Comparison of ENCODE assay signal across 9 cellular contexts in the genomic region with DNA sequence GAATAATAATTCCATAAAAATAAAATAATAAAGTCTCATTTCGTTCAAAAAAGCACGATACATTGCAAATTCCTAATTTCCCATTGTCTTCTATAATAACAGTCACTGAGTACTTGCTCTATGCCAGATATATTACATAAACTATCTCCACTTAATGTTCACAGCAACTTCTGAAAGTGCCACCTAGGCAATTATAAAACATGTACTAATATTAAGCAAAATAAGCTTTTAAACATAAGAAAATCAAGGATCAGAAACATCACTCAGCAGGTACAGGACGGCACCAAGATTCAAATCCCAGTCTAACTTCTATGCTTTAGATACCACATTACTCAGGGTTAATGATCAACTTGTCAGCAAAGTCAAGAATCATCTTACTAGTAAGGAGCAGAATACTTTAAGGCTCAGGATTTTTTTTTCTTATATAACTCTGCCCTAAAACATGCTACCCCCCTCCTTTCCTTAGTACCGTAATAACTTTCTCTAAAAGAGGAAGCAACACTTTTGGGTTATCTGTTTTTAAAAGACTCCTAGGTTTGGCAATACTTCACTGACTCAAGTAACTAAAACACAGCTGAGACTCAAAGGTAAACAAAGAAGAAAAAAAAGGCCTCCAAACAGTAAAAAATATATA. TPM values are rescaled to one million over a fixed set of nuclear protein-coding genes. Genes with fewer than 3 reads are reported as not detected.
DNase-seq lines count a peak whose midpoint lies in the region; ATAC-seq and TF ChIP-seq lines count a peak whose summit lies in the region.
"Had no signal": no experiment of that assay in that cellular context is flagged by ENCODE, and none has a peak within 500 bp of the region (broad histone marks: within the 10 kb centered on the region; RNA-seq: fewer than 3 reads in every experiment).

No MANE protein-coding gene starts in this region.

- H3K4me1 ChIP-seq in Caco-2 (peaks cover 42% of the 10 kb centered on the region), suprapubic skin (no peaks in the 10 kb centered on the region), MM.1S (ENCODE audit: low read length) (peaks cover 7% of the 10 kb centered on the region; the same call in 1 of the 2 replicates)
- no peaks in the 10 kb centered on the region for H3K4me1 ChIP-seq in CD8-positive, alpha-beta memory T cell (ENCODE audit: insufficient read depth, low read length)

- peak overlapping the region; percentile 56 for H3K4me3 Mint-ChIP-seq in Caco-2 (ENCODE audit: unreplicated experiment)
- H3K4me3 Mint-ChIP-seq in CD8-positive, alpha-beta memory T cell, result no peak overlapping the region
- H3K4me3 Mint-ChIP-seq in T-helper 2 cell treated with Interferon-gamma antibody and Interleukin-4, amounts not matched to agents 5 μg/mL and 100 μg/mL, for 36 hours, result no peak overlapping the region

- intact Hi-C loops in Caco-2 (cut with micrococcal nuclease; ENCODE audit: unreplicated experiment), result loop anchor here (2.0 kb wide), 1 partner anchor 51 kb away; the partner anchor contains the start of gene USP6NL

- no peaks in the 10 kb centered on the region for H3F3A ChIP-seq in MM.1S (ENCODE audit: insufficient read depth, low read length)

- H3K4me2 ChIP-seq in MM.1S (ENCODE audit: low read depth, low read length), result no peak overlapping the region

- H3K4me3 ChIP-seq in Caco-2 (ENCODE audit: low read depth, low read length) (no peak overlapping the region), choroid plexus epithelial cell (ENCODE audit: low read depth, low read length) (no peak overlapping the region), suprapubic skin (no peak overlapping the region), MM.1S (ENCODE audit: low read length) (no peak overlapping the region)
- no peak overlapping the region for H3K4me3 ChIP-seq in CD8-positive, alpha-beta memory T cell (ENCODE audit: low read length)

- H3K79me2 ChIP-seq in MM.1S (ENCODE audit: low read length), result no peaks in the 10 kb centered on the region

- no peaks in the 10 kb centered on the region for H3K9me2 ChIP-seq in MM.1S (replicated peaks; ENCODE audit: insufficient read depth, low read length)

- H3K27me3 ChIP-seq in Caco-2 (replicated peaks; ENCODE audit: control insufficient read depth, insufficient read depth, low read length), result no peaks in the 10 kb centered on the region
- no peaks in the 10 kb centered on the region for H3K27me3 ChIP-seq in CD8-positive, alpha-beta memory T cell (ENCODE audit: insufficient read depth, low read length, poor library complexity, severe bottlenecking)
- no peaks in the 10 kb centered on the region for H3K27me3 ChIP-seq in suprapubic skin
- H3K27me3 ChIP-seq in MM.1S (replicated peaks; ENCODE audit: insufficient read depth, low read length), result no peaks in the 10 kb centered on the region

- no peaks in the 10 kb centered on the region for H3K27me3 Mint-ChIP-seq in Caco-2 (ENCODE audit: insufficient read depth, unreplicated experiment)
- peaks cover 0 to 14% of the 10 kb centered on the region in 2 donors for H3K27me3 Mint-ChIP-seq in CD8-positive, alpha-beta memory T cell
- peaks cover 19% of the 10 kb centered on the region for H3K27me3 Mint-ChIP-seq in T-helper 2 cell treated with Interferon-gamma antibody and Interleukin-4, amounts not matched to agents 5 μg/mL and 100 μg/mL, for 36 hours (ENCODE audit: low read depth)

- peaks cover 54% of the 10 kb centered on the region for H3K4me1 Mint-ChIP-seq in Caco-2 (ENCODE audit: low read depth, unreplicated experiment)
- H3K4me1 Mint-ChIP-seq in CD8-positive, alpha-beta memory T cell, result no peaks in the 10 kb centered on the region
- peaks cover 3% of the 10 kb centered on the region for H3K4me1 Mint-ChIP-seq in T-helper 2 cell treated with Interferon-gamma antibody and Interleukin-4, amounts not matched to agents 5 μg/mL and 100 μg/mL, for 36 hours (ENCODE audit: low read depth)

- ATAC-seq in GM21367 (IDR thresholded peaks at IDR 0.05; ENCODE audit: unreplicated experiment), result peak; percentile 79
- ATAC-seq in HG03432 (IDR thresholded peaks at IDR 0.05; ENCODE audit: unreplicated experiment), result peak; percentile 88

- POLR2A ChIA-PET in Caco-2 (lab: Charles Lee), result interaction anchor here (1.0 kb wide), 1 partner anchor 80 kb away, joined by 3 read pairs; no protein-coding TSS in a partner anchor
- POLR2A ChIA-PET in CD8-positive, alpha-beta memory T cell (lab: Charles Lee), result no interaction called here

- H3K9me3 ChIP-seq in Caco-2, result peaks cover 4% of the 10 kb centered on the region; the same call in 1 of the 2 replicates
- no peaks in the 10 kb centered on the region for H3K9me3 ChIP-seq in CD8-positive, alpha-beta memory T cell (ENCODE audit: low read length)
- no peaks in the 10 kb centered on the region for H3K9me3 ChIP-seq in suprapubic skin
- H3K9me3 ChIP-seq in MM.1S (replicated peaks; ENCODE audit: insufficient read depth, low read length), result no peaks in the 10 kb centered on the region

- no peak for TF ChIP-seq POLR2A in suprapubic skin (IDR thresholded peaks at IDR 0.05)

- CTCF ChIA-PET in Caco-2 (lab: Charles Lee), result no interaction called here
- CTCF ChIA-PET in CD8-positive, alpha-beta memory T cell (lab: Charles Lee), result no interaction called here

- BruUV-seq in Caco-2 (replicated peaks; lab: Mats Ljungman, UMichigan), result no TSS peak

- H3K36me3 ChIP-seq in Caco-2 (ENCODE audit: control insufficient read depth, insufficient read depth, low read length) (no peaks in the 10 kb centered on the region), suprapubic skin (no peaks in the 10 kb centered on the region), MM.1S (replicated peaks; ENCODE audit: insufficient read depth, low read length) (no peaks in the 10 kb centered on the region)
- no peaks in the 10 kb centered on the region for H3K36me3 ChIP-seq in CD8-positive, alpha-beta memory T cell (ENCODE audit: insufficient read depth, low read length)

- DNase-seq in Caco-2 (peak in 1 of 2 experiments; percentile 35), choroid plexus epithelial cell (ENCODE audit: low read depth) (peak; percentile 40), suprapubic skin (ENCODE audit: low spot score in 2 of 2) (no peak), MM.1S (no peak)
- no peak for DNase-seq in CD8-positive, alpha-beta memory T cell
- DNase-seq in T-helper 2 cell treated with Interferon-gamma antibody and Interleukin-4, amounts not matched to agents 5 μg/mL and 100 μg/mL, for 36 hours (ENCODE audit: low spot score), result no peak
- DNase-seq: SW 1271 had no signal

- no peak overlapping the region for H3K9ac ChIP-seq in MM.1S (ENCODE audit: low read length)

- no peak overlapping the region for H3K27ac ChIP-seq in CD8-positive, alpha-beta memory T cell (ENCODE audit: low read depth, low read length)
- no peak overlapping the region for H3K27ac ChIP-seq in suprapubic skin
- H3K27ac ChIP-seq in MM.1S (ENCODE audit: low read length), result no peak overlapping the region

- no peak overlapping the region for H3K27ac Mint-ChIP-seq in Caco-2 (ENCODE audit: unreplicated experiment)
- H3K27ac Mint-ChIP-seq in CD8-positive, alpha-beta memory T cell, result no peak overlapping the region
- H3K27ac Mint-ChIP-seq in T-helper 2 cell treated with Interferon-gamma antibody and Interleukin-4, amounts not matched to agents 5 μg/mL and 100 μg/mL, for 36 hours, result no peak overlapping the region

- TF ChIP-seq EP300 in suprapubic skin (IDR thresholded peaks at IDR 0.05), result no peak

- TF ChIP-seq CTCF in Caco-2 (IDR thresholded peaks at IDR 0.05; ENCODE audit: insufficient read depth in 1 of 2, low read depth in 1 of 2, low read length in 1 of 2, severe bottlenecking in 1 of 2, unreplicated experiment in 1 of 2) (no peak), choroid plexus epithelial cell (conservative IDR thresholded peaks at IDR 0.05; ENCODE audit: low read depth, low read length) (no peak), suprapubic skin (IDR thresholded peaks at IDR 0.05) (no peak), MM.1S (IDR thresholded peaks at IDR 0.05; ENCODE audit: low read length) (no peak)

- WGBS in suprapubic skin, result 89% methylated on average over 4 of the region's 4 CpGs

- no peak overlapping the region for H2AFZ ChIP-seq in MM.1S (ENCODE audit: low read length)

- H4K20me1 ChIP-seq in MM.1S (ENCODE audit: insufficient read depth, low read length), result no peaks in the 10 kb centered on the region

- H3K36me3 Mint-ChIP-seq in Caco-2 (ENCODE audit: insufficient read depth, unreplicated experiment), result no peaks in the 10 kb centered on the region
- H3K36me3 Mint-ChIP-seq in CD8-positive, alpha-beta memory T cell, result no peaks in the 10 kb centered on the region
- H3K36me3 Mint-ChIP-seq in T-helper 2 cell treated with Interferon-gamma antibody and Interleukin-4, amounts not matched to agents 5 μg/mL and 100 μg/mL, for 36 hours (ENCODE audit: low read depth), result no peaks in the 10 kb centered on the region

- peaks cover 18% of the 10 kb centered on the region for H3K9me3 Mint-ChIP-seq in Caco-2 (ENCODE audit: unreplicated experiment)
- no peaks in the 10 kb centered on the region for H3K9me3 Mint-ChIP-seq in CD8-positive, alpha-beta memory T cell
- H3K9me3 Mint-ChIP-seq in T-helper 2 cell treated with Interferon-gamma antibody and Interleukin-4, amounts not matched to agents 5 μg/mL and 100 μg/mL, for 36 hours, result no peaks in the 10 kb centered on the region

RNA-seq across cellular contexts. Expression of gene USP6NL, which starts 51.3 kb away (rescaled TPM):
- total RNA-seq in Caco-2 (2022) (34.1 and 35.6 TPM in 2 replicates), suprapubic skin (10 to 100 TPM; 23.2 to 33.8 (median 27.7) TPM)
- 1 to 10 TPM; 1.9 to 3.2 TPM for total RNA-seq in CD8-positive, alpha-beta memory T cell
- 1.3 TPM for polyA plus RNA-seq in CD8-positive, alpha-beta memory T cell
